8 cellular contexts compared by ENCODE assay signal in genomic region chr17:48915459-48916282, GRCh38. TPM values are rescaled to one million over a fixed set of nuclear protein-coding genes. Genes with fewer than 3 reads are reported as not detected.
A peak's percentile ranks its signal among the peaks of the same experiment; 100 is the strongest.
DNase-seq lines count a peak whose midpoint lies in the region; ATAC-seq and TF ChIP-seq lines count a peak whose summit lies in the region.

No MANE protein-coding gene starts in this region.

- H3K4me3 Mint-ChIP-seq in Caco-2 (ENCODE audit: unreplicated experiment): no peak overlapping the region
- peak overlapping the region; percentile 33 for H3K4me3 Mint-ChIP-seq in activated T-helper 2 cell treated with anti-CD3 and anti-CD28 coated beads, Interferon-gamma antibody, Interleukin-2, Interleukin-4, amounts not matched to agents 10 μg/mL and 5 μg/mL and 100 μg/mL, durations not matched to agents 14 hours and 24 hours and 36 hours (ENCODE audit: low read depth)
- H3K4me3 Mint-ChIP-seq in stimulated activated naive B cell treated with anti-CD40 and anti-IgM and Interleukin-4, amounts not matched to agents 10 μg/mL and 1 μg/mL and 100 μg/mL, for 72 hours: peak overlapping the region; percentile 83 to 86

- no peak overlapping the region for H2AFZ ChIP-seq in MM.1S (ENCODE audit: low read length)

- H3K36me3 ChIP-seq in Caco-2 (ENCODE audit: control insufficient read depth, insufficient read depth, low read length) (peaks cover 28% of the 10 kb centered on the region), MM.1S (replicated peaks; ENCODE audit: insufficient read depth, low read length) (peaks cover 3% of the 10 kb centered on the region; the same call in 1 of the 2 replicates)

- POLR2A ChIA-PET in Caco-2 (lab: Charles Lee): interaction anchor here (0.6 to 1.0 kb wide), 3 partner anchors 23 to 96 kb away, joined by 3 to 4 read pairs (median 3); partner anchors contain the start of genes ATP5MC1 and SNF8

- H3K4me1 ChIP-seq in Caco-2 (peaks cover 5% of the 10 kb centered on the region; the same call in 1 of the 2 replicates), MM.1S (ENCODE audit: low read length) (peaks cover 11% of the 10 kb centered on the region)

- H3F3A ChIP-seq in MM.1S (ENCODE audit: insufficient read depth, low read length): peaks cover 12% of the 10 kb centered on the region; the same call in 1 of the 2 replicates

- CTCF ChIA-PET in Caco-2 (lab: Charles Lee): interaction anchor here (0.6 to 1.3 kb wide), 5 partner anchors 29 to 117 kb away, joined by 3 to 5 read pairs (median 4); partner anchors contain the start of genes IGF2BP1 and SNF8

- H3K4me3 ChIP-seq in Caco-2 (ENCODE audit: low read depth, low read length) (no peak overlapping the region), MM.1S (ENCODE audit: low read length) (no peak overlapping the region)

- intact Hi-C loops in Caco-2 (cut with micrococcal nuclease; ENCODE audit: unreplicated experiment) (no loop called here), sciatic nerve (cut with DNase I) (no loop called here)
- intact Hi-C loops in activated T-helper 2 cell treated with anti-CD3 and anti-CD28 coated beads, Interferon-gamma antibody, Interleukin-2, Interleukin-4, amounts not matched to agents 10 μg/mL and 5 μg/mL and 100 μg/mL, durations not matched to agents 14 hours and 24 hours and 36 hours (cut with micrococcal nuclease): loop anchor here (1.0 kb wide), 1 partner anchor 29 kb away; the partner anchor contains the start of gene SNF8

- peak overlapping the region; percentile 43; the same call in 1 of the 2 replicates for H3K4me2 ChIP-seq in MM.1S (ENCODE audit: low read depth, low read length)

- no peak overlapping the region for H3K9ac ChIP-seq in MM.1S (ENCODE audit: low read length)

- no peaks in the 10 kb centered on the region for H3K9me3 Mint-ChIP-seq in Caco-2 (ENCODE audit: unreplicated experiment)
- no peaks in the 10 kb centered on the region for H3K9me3 Mint-ChIP-seq in activated T-helper 2 cell treated with anti-CD3 and anti-CD28 coated beads, Interferon-gamma antibody, Interleukin-2, Interleukin-4, amounts not matched to agents 10 μg/mL and 5 μg/mL and 100 μg/mL, durations not matched to agents 14 hours and 24 hours and 36 hours
- H3K9me3 Mint-ChIP-seq in stimulated activated naive B cell treated with anti-CD40 and anti-IgM and Interleukin-4, amounts not matched to agents 10 μg/mL and 1 μg/mL and 100 μg/mL, for 72 hours: peaks cover 3 to 8% of the 10 kb centered on the region in 2 donors

- peaks cover 65% of the 10 kb centered on the region for H3K79me2 ChIP-seq in MM.1S (ENCODE audit: low read length)

- no TSS peak for BruUV-seq in Caco-2 (replicated peaks; lab: Mats Ljungman, UMichigan)

- DNase-seq in Caco-2 (peak in 1 of 2 experiments; percentile 48), MM.1S (peak; percentile 41), kidney glomerular epithelial cell (lab: John Stamatoyannopoulos, UW) (peak; percentile 94), sciatic nerve (ENCODE audit: low spot score) (no peak), occipital lobe (lab: John Stamatoyannopoulos, UW) (no peak)
- peak; percentile 39 for DNase-seq in activated T-helper 2 cell treated with anti-CD3 and anti-CD28 coated beads, Interferon-gamma antibody, Interleukin-2, Interleukin-4, amounts not matched to agents 10 μg/mL and 5 μg/mL and 100 μg/mL, durations not matched to agents 14 hours and 24 hours and 36 hours (ENCODE audit: low spot score)
- peak; percentile 64 for DNase-seq in stimulated activated naive B cell treated with anti-CD40 and anti-IgM and Interleukin-4, amounts not matched to agents 10 μg/mL and 1 μg/mL and 100 μg/mL, for 72 hours

- H4K20me1 ChIP-seq in MM.1S (ENCODE audit: insufficient read depth, low read length): no peaks in the 10 kb centered on the region

- H3K9me2 ChIP-seq in MM.1S (replicated peaks; ENCODE audit: insufficient read depth, low read length): no peaks in the 10 kb centered on the region

- H3K9me3 ChIP-seq in Caco-2: no peaks in the 10 kb centered on the region
- no peaks in the 10 kb centered on the region for H3K9me3 ChIP-seq in MM.1S (replicated peaks; ENCODE audit: insufficient read depth, low read length)

- H3K4me1 Mint-ChIP-seq in Caco-2 (ENCODE audit: low read depth, unreplicated experiment): peaks cover 26% of the 10 kb centered on the region
- peaks cover 43% of the 10 kb centered on the region for H3K4me1 Mint-ChIP-seq in activated T-helper 2 cell treated with anti-CD3 and anti-CD28 coated beads, Interferon-gamma antibody, Interleukin-2, Interleukin-4, amounts not matched to agents 10 μg/mL and 5 μg/mL and 100 μg/mL, durations not matched to agents 14 hours and 24 hours and 36 hours (ENCODE audit: low read depth)
- peaks cover 38 to 65% of the 10 kb centered on the region in 2 donors for H3K4me1 Mint-ChIP-seq in stimulated activated naive B cell treated with anti-CD40 and anti-IgM and Interleukin-4, amounts not matched to agents 10 μg/mL and 1 μg/mL and 100 μg/mL, for 72 hours

- no peaks in the 10 kb centered on the region for H3K27me3 Mint-ChIP-seq in Caco-2 (ENCODE audit: insufficient read depth, unreplicated experiment)
- no peaks in the 10 kb centered on the region for H3K27me3 Mint-ChIP-seq in activated T-helper 2 cell treated with anti-CD3 and anti-CD28 coated beads, Interferon-gamma antibody, Interleukin-2, Interleukin-4, amounts not matched to agents 10 μg/mL and 5 μg/mL and 100 μg/mL, durations not matched to agents 14 hours and 24 hours and 36 hours (ENCODE audit: low read depth)
- H3K27me3 Mint-ChIP-seq in stimulated activated naive B cell treated with anti-CD40 and anti-IgM and Interleukin-4, amounts not matched to agents 10 μg/mL and 1 μg/mL and 100 μg/mL, for 72 hours: no peaks in the 10 kb centered on the region

- H3K27ac Mint-ChIP-seq in Caco-2 (ENCODE audit: unreplicated experiment): peak overlapping the region; percentile 9
- peak overlapping the region; percentile 98 for H3K27ac Mint-ChIP-seq in activated T-helper 2 cell treated with anti-CD3 and anti-CD28 coated beads, Interferon-gamma antibody, Interleukin-2, Interleukin-4, amounts not matched to agents 10 μg/mL and 5 μg/mL and 100 μg/mL, durations not matched to agents 14 hours and 24 hours and 36 hours
- H3K27ac Mint-ChIP-seq in stimulated activated naive B cell treated with anti-CD40 and anti-IgM and Interleukin-4, amounts not matched to agents 10 μg/mL and 1 μg/mL and 100 μg/mL, for 72 hours: peak overlapping the region; percentile 98

- TF ChIP-seq CTCF in Caco-2 (IDR thresholded peaks at IDR 0.05; ENCODE audit: insufficient read depth in 1 of 2, low read depth in 1 of 2, low read length in 1 of 2, severe bottlenecking in 1 of 2, unreplicated experiment in 1 of 2): no peak
- no peak for TF ChIP-seq CTCF in MM.1S (IDR thresholded peaks at IDR 0.05; ENCODE audit: low read length)

- H3K27me3 ChIP-seq in Caco-2 (replicated peaks; ENCODE audit: control insufficient read depth, insufficient read depth, low read length) (no peaks in the 10 kb centered on the region), MM.1S (replicated peaks; ENCODE audit: insufficient read depth, low read length) (no peaks in the 10 kb centered on the region)

- H3K27ac ChIP-seq in MM.1S (ENCODE audit: low read length): peak overlapping the region; percentile 32; the same call in 1 of the 2 replicates

- ATAC-seq in GM21447 (IDR thresholded peaks at IDR 0.05; ENCODE audit: unreplicated experiment) (peak; percentile 72), sciatic nerve (no peak)
- peak; percentile 96 to 97 for ATAC-seq in stimulated activated naive B cell treated with anti-CD40 and anti-IgM and Interleukin-4, amounts not matched to agents 10 μg/mL and 1 μg/mL and 100 μg/mL, for 72 hours (replicated peaks)

- H3K36me3 Mint-ChIP-seq in Caco-2 (ENCODE audit: insufficient read depth, unreplicated experiment): peaks cover 100% of the 10 kb centered on the region
- peaks cover 78% of the 10 kb centered on the region for H3K36me3 Mint-ChIP-seq in activated T-helper 2 cell treated with anti-CD3 and anti-CD28 coated beads, Interferon-gamma antibody, Interleukin-2, Interleukin-4, amounts not matched to agents 10 μg/mL and 5 μg/mL and 100 μg/mL, durations not matched to agents 14 hours and 24 hours and 36 hours (ENCODE audit: low read depth)
- H3K36me3 Mint-ChIP-seq in stimulated activated naive B cell treated with anti-CD40 and anti-IgM and Interleukin-4, amounts not matched to agents 10 μg/mL and 1 μg/mL and 100 μg/mL, for 72 hours: peaks cover 53 to 56% of the 10 kb centered on the region in 2 donors

RNA-seq across cellular contexts. Expression of gene UBE2Z, which starts 7.5 kb away (rescaled TPM):
- total RNA-seq in Caco-2 (2022): 182 and 187 TPM in 2 replicates
- total RNA-seq in activated T-helper 2 cell treated with anti-CD3 and anti-CD28 coated beads, Interferon-gamma antibody, Interleukin-2, Interleukin-4, amounts not matched to agents 10 μg/mL and 5 μg/mL and 100 μg/mL, durations not matched to agents 14 hours and 24 hours and 36 hours: 81.3 and 85.2 TPM in 2 replicates
- 66.2 TPM for total RNA-seq in sciatic nerve
- 60.0 TPM for total RNA-seq in occipital lobe

RNA-seq across cellular contexts. Expression of gene ATP5MC1, which starts 23.1 kb away (rescaled TPM):
- 161 and 172 TPM in 2 replicates for total RNA-seq in Caco-2 (2022)
- total RNA-seq in activated T-helper 2 cell treated with anti-CD3 and anti-CD28 coated beads, Interferon-gamma antibody, Interleukin-2, Interleukin-4, amounts not matched to agents 10 μg/mL and 5 μg/mL and 100 μg/mL, durations not matched to agents 14 hours and 24 hours and 36 hours: 153 and 156 TPM in 2 replicates
- 40.7 TPM for total RNA-seq in sciatic nerve
- 19.0 TPM for total RNA-seq in occipital lobe

RNA-seq across cellular contexts. Expression of gene SNF8, which starts 29.0 kb away (rescaled TPM):
- total RNA-seq in Caco-2 (2022) (457 and 461 TPM in 2 replicates), sciatic nerve (57.1 TPM), occipital lobe (38.4 TPM)
- total RNA-seq in activated T-helper 2 cell treated with anti-CD3 and anti-CD28 coated beads, Interferon-gamma antibody, Interleukin-2, Interleukin-4, amounts not matched to agents 10 μg/mL and 5 μg/mL and 100 μg/mL, durations not matched to agents 14 hours and 24 hours and 36 hours: 145 and 152 TPM in 2 replicates

RNA-seq across cellular contexts. Expression of gene GIP, which starts 52.7 kb away (rescaled TPM):
- total RNA-seq in Caco-2 (2022) (0.59 and 0.63 TPM in 2 replicates), sciatic nerve (not detected), occipital lobe (not detected)
- not detected in 2 replicates for total RNA-seq in activated T-helper 2 cell treated with anti-CD3 and anti-CD28 coated beads, Interferon-gamma antibody, Interleukin-2, Interleukin-4, amounts not matched to agents 10 μg/mL and 5 μg/mL and 100 μg/mL, durations not matched to agents 14 hours and 24 hours and 36 hours

Comparison
In these comparisons a context has a peak if more than half of its experiments do, and no peak if none do; other contexts are left out.
1. DNase-seq: peak in MM.1S (single experiment), activated T-helper 2 cell treated with anti-CD3 and anti-CD28 coated beads, Interferon-gamma antibody, Interleukin-2, Interleukin-4, amounts not matched to agents 10 μg/mL and 5 μg/mL and 100 μg/mL, durations not matched to agents 14 hours and 24 hours and 36 hours (single experiment), kidney glomerular epithelial cell (single experiment) and stimulated activated naive B cell treated with anti-CD40 and anti-IgM and Interleukin-4, amounts not matched to agents 10 μg/mL and 1 μg/mL and 100 μg/mL, for 72 hours (single experiment); none in sciatic nerve (single experiment) and occipital lobe (single experiment).
2. H3K27ac Mint-ChIP-seq: peak in every context shown above with its lines; median percentile 98 in activated T-helper 2 cell treated with anti-CD3 and anti-CD28 coated beads, Interferon-gamma antibody, Interleukin-2, Interleukin-4, amounts not matched to agents 10 μg/mL and 5 μg/mL and 100 μg/mL, durations not matched to agents 14 hours and 24 hours and 36 hours; 98 in stimulated activated naive B cell treated with anti-CD40 and anti-IgM and Interleukin-4, amounts not matched to agents 10 μg/mL and 1 μg/mL and 100 μg/mL, for 72 hours; 9 in Caco-2.